1 cellular context compared by ENCODE assay signal in the genomic region with DNA sequence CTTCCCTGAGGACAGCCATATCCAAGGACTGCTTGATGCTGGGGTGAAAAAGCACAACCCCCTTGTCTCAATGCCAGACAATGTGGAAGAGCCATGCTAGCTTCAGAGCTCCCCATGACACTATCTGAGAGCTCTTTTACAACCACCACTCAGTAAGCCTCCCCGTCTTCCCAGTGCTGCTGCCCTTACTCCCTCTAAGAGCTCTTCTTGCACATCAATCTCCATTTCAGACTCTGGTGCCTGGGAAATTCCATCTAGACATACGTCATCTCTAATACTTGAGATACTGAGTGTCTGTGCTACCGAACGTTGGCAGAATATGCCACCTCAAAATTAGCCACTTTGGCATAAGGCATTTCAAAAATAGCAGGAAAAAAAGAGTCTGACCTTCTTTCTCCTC.
TF ChIP-seq lines count a peak whose summit lies in the region.

No MANE protein-coding gene starts in this region.

TF ChIP-seq in H1, 55 proteins besides CTCF, POLR2A, EP300 and RAD21 (continued from another document):
- TF ChIP-seq, protein P1, sequence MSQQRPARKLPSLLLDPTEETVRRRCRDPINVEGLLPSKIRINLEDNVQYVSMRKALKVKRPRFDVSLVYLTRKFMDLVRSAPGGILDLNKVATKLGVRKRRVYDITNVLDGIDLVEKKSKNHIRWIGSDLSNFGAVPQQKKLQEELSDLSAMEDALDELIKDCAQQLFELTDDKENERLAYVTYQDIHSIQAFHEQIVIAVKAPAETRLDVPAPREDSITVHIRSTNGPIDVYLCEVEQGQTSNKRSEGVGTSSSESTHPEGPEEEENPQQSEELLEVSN (IDR thresholded peaks at IDR 0.05), result no peak
- TF ChIP-seq SIX5 (IDR thresholded peaks at IDR 0.05; ENCODE audit: low read depth, low read length) (no peak), GTF2F1 (IDR thresholded peaks at IDR 0.05; ENCODE audit: borderline replicate concordance, low read depth, low read length) (no peak), CBX8 (IDR thresholded peaks at IDR 0.05; ENCODE audit: borderline replicate concordance, low read depth, low read length) (no peak), JUN (IDR thresholded peaks at IDR 0.05; ENCODE audit: low read depth, low read length) (no peak), CBX5 (IDR thresholded peaks at IDR 0.05; ENCODE audit: low read depth, low read length) (no peak), RNF2 (IDR thresholded peaks at IDR 0.05; ENCODE audit: borderline replicate concordance, low read depth, low read length, missing control alignments, poor library complexity, severe bottlenecking) (no peak), YY1 (IDR thresholded peaks at IDR 0.05; ENCODE audit: low read depth, low read length) (no peak)
